Comparison of ENCODE assay signal across 8 cellular contexts in genomic region chr1:207077470-207078377, GRCh38. TPM values are rescaled to one million over a fixed set of nuclear protein-coding genes. Genes with fewer than 3 reads are reported as not detected.
DNase-seq lines count a peak whose midpoint lies in the region; ATAC-seq, FAIRE-seq and TF ChIP-seq lines count a peak whose summit lies in the region.

No MANE protein-coding gene starts in this region.

- H3K36me3 Mint-ChIP-seq in activated T-helper 17 cell treated with anti-CD3 and anti-CD28 coated beads, Interleukin-2, amount 50 U/mL, for 72 hours (ENCODE audit: low read depth) = no peaks in the 10 kb centered on the region

- H3K9me3 Mint-ChIP-seq in activated T-helper 17 cell treated with anti-CD3 and anti-CD28 coated beads, Interleukin-2, amount 50 U/mL, for 72 hours = no peaks in the 10 kb centered on the region

- no peak overlapping the region for H3K4me3 Mint-ChIP-seq in activated T-helper 17 cell treated with anti-CD3 and anti-CD28 coated beads, Interleukin-2, amount 50 U/mL, for 72 hours

- POLR2A ChIA-PET in RWPE1 (lab: Yijun Ruan, JAX; ENCODE audit: low non-redundant PET) = no interaction called here

- H3K27ac Mint-ChIP-seq in activated T-helper 17 cell treated with anti-CD3 and anti-CD28 coated beads, Interleukin-2, amount 50 U/mL, for 72 hours = no peak overlapping the region

- DNase-seq in GM13976 (ENCODE audit: low spot score) = peak; percentile 64
- DNase-seq in LoVo (ENCODE audit: low spot score) = peak; percentile 74
- DNase-seq in RWPE1 (ENCODE audit: low spot score) = peak; percentile 66
- peak; percentile 88 for DNase-seq in fibroblast of pulmonary artery (ENCODE audit: low read depth)
- DNase-seq in non-pigmented ciliary epithelial cell (ENCODE audit: low read depth) = peak; percentile 51
- peak; percentile 83 for DNase-seq in ureter (ENCODE audit: low spot score)

- no peak overlapping the region for H3K27ac ChIP-seq in RWPE1

- FAIRE-seq in A204.1 (lab: Jason Lieb, UNC) = peak; percentile 91

- TF ChIP-seq CTCF in GM13976 (IDR thresholded peaks at IDR 0.05; ENCODE audit: borderline replicate concordance, control extremely low read depth, extremely low read depth, insufficient read depth, missing control alignments) (peak; percentile 79), RWPE1 (conservative IDR thresholded peaks at IDR 0.05; ENCODE audit: low read depth) (peak; percentile 94), fibroblast of pulmonary artery (IDR thresholded peaks at IDR 0.05; ENCODE audit: low read length, missing control alignments) (no peak)

- in situ Hi-C loops in GM13976 (cut with MboI; ENCODE audit: low sequenced_read_pairs, unreplicated experiment) = loop anchor here (25.0 kb wide), 1 partner anchor 410 kb away; the partner anchor contains the start of gene CR1

- H3K27me3 Mint-ChIP-seq in activated T-helper 17 cell treated with anti-CD3 and anti-CD28 coated beads, Interleukin-2, amount 50 U/mL, for 72 hours = peaks cover 13% of the 10 kb centered on the region

- H3K4me1 Mint-ChIP-seq in activated T-helper 17 cell treated with anti-CD3 and anti-CD28 coated beads, Interleukin-2, amount 50 U/mL, for 72 hours = no peaks in the 10 kb centered on the region

- no peak overlapping the region for H3K4me3 ChIP-seq in fibroblast of pulmonary artery (replicated peaks; ENCODE audit: low read depth, low read length)

- peak; percentile 79 for ATAC-seq in activated T-helper 17 cell treated with anti-CD3 and anti-CD28 coated beads, Interleukin-2, amount 50 U/mL, for 72 hours (replicated peaks)

- CTCF ChIA-PET in RWPE1 (lab: Yijun Ruan, JAX) = interaction anchor here (1.0 to 1.3 kb wide), 3 partner anchors 25 to 421 kb away, joined by 3 to 5 read pairs (median 4); partner anchors contain the start of gene PFKFB2

RNA-seq across cellular contexts. Expression of gene C4BPB, which starts 10.9 kb away (rescaled TPM):
- 1 to 10 TPM in 1 of 2 donors, under 1 TPM in 1; 0.58 to 2.1 TPM for total RNA-seq in activated T-helper 17 cell treated with anti-CD3 and anti-CD28 coated beads, Interleukin-2, amount 50 U/mL, for 72 hours
- total RNA-seq in ureter = 0.34 TPM

RNA-seq across cellular contexts. Expression of gene PFKFB2, which starts 24.6 kb away (rescaled TPM):
- total RNA-seq in activated T-helper 17 cell treated with anti-CD3 and anti-CD28 coated beads, Interleukin-2, amount 50 U/mL, for 72 hours = 1 to 10 TPM in 1 of 2 donors, under 1 TPM in 1; 0.85 to 1.3 TPM
- 27.0 TPM for total RNA-seq in ureter

RNA-seq across cellular contexts. Expression of gene C4BPA, which starts 26.3 kb away (rescaled TPM):
- not detected for total RNA-seq in activated T-helper 17 cell treated with anti-CD3 and anti-CD28 coated beads, Interleukin-2, amount 50 U/mL, for 72 hours
- 0.21 TPM for total RNA-seq in ureter

RNA-seq across cellular contexts. Expression of gene YOD1, which starts 26.7 kb away (rescaled TPM):
- total RNA-seq in activated T-helper 17 cell treated with anti-CD3 and anti-CD28 coated beads, Interleukin-2, amount 50 U/mL, for 72 hours = 1 to 10 TPM; 6.7 to 7.1 TPM
- 9.8 TPM for total RNA-seq in ureter

RNA-seq across cellular contexts. Expression of gene C1orf116, which starts 45.2 kb away (rescaled TPM):
- not detected for total RNA-seq in activated T-helper 17 cell treated with anti-CD3 and anti-CD28 coated beads, Interleukin-2, amount 50 U/mL, for 72 hours
- 45.7 TPM for total RNA-seq in ureter

Comparison
In these comparisons a context has a peak if more than half of its experiments do, and no peak if none do; other contexts are left out.
1. RNA of gene PFKFB2, which starts 24.6 kb away (total RNA-seq): 27.0 TPM in ureter (single experiment); 0.85 to 1.3 TPM in activated T-helper 17 cell treated with anti-CD3 and anti-CD28 coated beads, Interleukin-2, amount 50 U/mL, for 72 hours; every median in the first group is over 10 times any median in the second.
2. Peak in every context shown above with its lines, with median percentiles within 50 percentile points of each other: DNase-seq.